ENCODE assay signal across 17 cellular contexts in genomic region chr10:47218803-47219202, GRCh38.
DNase-seq lines count a peak whose midpoint lies in the region; ATAC-seq, FAIRE-seq and TF ChIP-seq lines count a peak whose summit lies in the region.
"Had no signal": no experiment of that assay in that cellular context is flagged by ENCODE, and none has a peak within 500 bp of the region (broad histone marks: within the 10 kb centered on the region; RNA-seq: fewer than 3 reads in every experiment).

No MANE protein-coding gene starts in this region.

- H3K14ac ChIP-seq in H1 (ENCODE audit: insufficient read length): no peak overlapping the region

- no peaks in the 10 kb centered on the region for H3K9me2 ChIP-seq in Karpas-422 (replicated peaks; ENCODE audit: insufficient read depth, low read length)

- CTCF ChIA-PET in H1 (lab: Charles Lee; ENCODE audit: partially characterized antibody): interaction anchor here (0.7 to 1.0 kb wide), 2 partner anchors 11 to 220 kb away, joined by 3 read pairs; no protein-coding TSS in a partner anchor

- no peak overlapping the region for H2BK12ac ChIP-seq in H1 (ENCODE audit: low read depth, low read length)

- no peak overlapping the region for H3K18ac ChIP-seq in H1 (ENCODE audit: extremely low read depth, low read length)

- TF ChIP-seq EP300 in H1 (IDR thresholded peaks at IDR 0.05; ENCODE audit: borderline replicate concordance in 1 of 2, low read depth in 2 of 2, low read length in 2 of 2): no peak

- H4K20me1 ChIP-seq in H1 (replicated peaks in 1 of 2; ENCODE audit: control insufficient read depth in 1 of 2, insufficient read depth in 2 of 2, low read length in 2 of 2) (no peaks in the 10 kb centered on the region), Karpas-422 (ENCODE audit: insufficient read depth, low read depth, low read length) (no peaks in the 10 kb centered on the region)
- H4K20me1 ChIP-seq: BLaER1 treated with 17β-estradiol and CSF1 and Interleukin-3, amounts not matched to agents 10 nM and 100 nM had no signal

- H4K8ac ChIP-seq in H1 (ENCODE audit: extremely low read depth, insufficient read depth, low read length): no peak overlapping the region

- ATAC-seq in activated naive CD4-positive, alpha-beta T cell treated with anti-CD3 and anti-CD28 coated beads, Interleukin-2, amount 50 U/mL, for 72 hours: no peak
- ATAC-seq: CD8-positive, alpha-beta T cell; HCT116 had no signal

- H4K91ac ChIP-seq in H1 (replicated peaks; ENCODE audit: insufficient read length, low read length): peak overlapping the region; percentile 45

- peaks cover 2% of the 10 kb centered on the region for H3K36me3 Mint-ChIP-seq in activated naive CD4-positive, alpha-beta T cell treated with anti-CD3 and anti-CD28 coated beads, Interleukin-2, amount 50 U/mL, for 24 hours
- no peaks in the 10 kb centered on the region for H3K36me3 Mint-ChIP-seq in activated naive CD4-positive, alpha-beta T cell treated with anti-CD3 and anti-CD28 coated beads, Interleukin-2, amount 50 U/mL, for 72 hours
- H3K36me3 Mint-ChIP-seq in neural crest cell (ENCODE audit: low read depth): no peaks in the 10 kb centered on the region
- H3K36me3 Mint-ChIP-seq: CD8-positive, alpha-beta T cell had no signal

- no peaks in the 10 kb centered on the region for H3K79me2 ChIP-seq in H1 (ENCODE audit: control insufficient read depth in 1 of 2, insufficient read depth in 2 of 2, low read length in 2 of 2)
- H3K79me2 ChIP-seq in Karpas-422 (ENCODE audit: low read length): no peaks in the 10 kb centered on the region

- H3K79me1 ChIP-seq in H1 (ENCODE audit: low read depth, low read length): no peaks in the 10 kb centered on the region

- peaks cover 20% of the 10 kb centered on the region for H3K4me1 Mint-ChIP-seq in activated naive CD4-positive, alpha-beta T cell treated with anti-CD3 and anti-CD28 coated beads, Interleukin-2, amount 50 U/mL, for 24 hours
- H3K4me1 Mint-ChIP-seq in neural crest cell: peaks cover 4% of the 10 kb centered on the region

- no peak for TF ChIP-seq RAD21 in H1 (IDR thresholded peaks at IDR 0.05 in 1 of 2, conservative IDR thresholded peaks at IDR 0.05 in 1 of 2; ENCODE audit: low read depth in 2 of 2, low read length in 2 of 2)

- TF ChIP-seq CTCF in H1 (IDR thresholded peaks at IDR 0.05; ENCODE audit: control extremely low read depth in 1 of 3, insufficient read depth in 1 of 3, low read depth in 1 of 3, low read length in 3 of 3): no peak
- TF ChIP-seq CTCF in neural crest cell (conservative IDR thresholded peaks at IDR 0.05): no peak

- H3K9me3 Mint-ChIP-seq in activated naive CD4-positive, alpha-beta T cell treated with anti-CD3 and anti-CD28 coated beads, Interleukin-2, amount 50 U/mL, for 24 hours: no peaks in the 10 kb centered on the region
- H3K9me3 Mint-ChIP-seq in activated naive CD4-positive, alpha-beta T cell treated with anti-CD3 and anti-CD28 coated beads, Interleukin-2, amount 50 U/mL, for 72 hours: no peaks in the 10 kb centered on the region
- H3K9me3 Mint-ChIP-seq in neural crest cell: no peaks in the 10 kb centered on the region
- H3K9me3 Mint-ChIP-seq: CD8-positive, alpha-beta T cell; HFFc6 had no signal

- H2BK5ac ChIP-seq in H1 (ENCODE audit: low read depth, low read length): no peak overlapping the region

- H3K27me3 ChIP-seq in H1 (replicated peaks in 1 of 4; ENCODE audit: control insufficient read depth in 3 of 4, extremely low read depth in 1 of 4, insufficient read depth in 3 of 4, low read length in 3 of 4) (no peaks in the 10 kb centered on the region), Karpas-422 (ENCODE audit: low read length) (no peaks in the 10 kb centered on the region)
- H3K27me3 ChIP-seq: BLaER1 treated with 17β-estradiol and CSF1 and Interleukin-3, amounts not matched to agents 10 nM and 100 nM had no signal

- H3K27ac ChIP-seq in H1 (ENCODE audit: low read depth, low read length) (no peak overlapping the region), Karpas-422 (ENCODE audit: low read length) (no peak overlapping the region)
- H3K27ac ChIP-seq: BLaER1 treated with 17β-estradiol and CSF1 and Interleukin-3, amounts not matched to agents 10 nM and 100 nM; HL-60 had no signal

- FAIRE-seq in H1 (lab: Jason Lieb, UNC): no peak
- FAIRE-seq: H54 had no signal

- no peak overlapping the region for H2AK5ac ChIP-seq in H1 (ENCODE audit: low read depth, low read length)

- peak overlapping the region; percentile 73 for H3K27ac Mint-ChIP-seq in activated naive CD4-positive, alpha-beta T cell treated with anti-CD3 and anti-CD28 coated beads, Interleukin-2, amount 50 U/mL, for 24 hours
- H3K27ac Mint-ChIP-seq in activated naive CD4-positive, alpha-beta T cell treated with anti-CD3 and anti-CD28 coated beads, Interleukin-2, amount 50 U/mL, for 72 hours: no peak overlapping the region
- peak overlapping the region; percentile 76 for H3K27ac Mint-ChIP-seq in neural crest cell (ENCODE audit: unreplicated experiment)
- H3K27ac Mint-ChIP-seq: CD8-positive, alpha-beta T cell; HFFc6 had no signal

- H3K4me1 ChIP-seq in H1 (replicated peaks in 1 of 4; ENCODE audit: control insufficient read depth in 3 of 4, insufficient read depth in 4 of 4, low read length in 3 of 4): peaks cover 0 to 4% (median 0%) of the 10 kb centered on the region in 4 experiments; a peak in 2 of 7 replicates
- no peaks in the 10 kb centered on the region for H3K4me1 ChIP-seq in Karpas-422 (ENCODE audit: low read length)

- DNase-seq in activated naive CD4-positive, alpha-beta T cell treated with anti-CD3 and anti-CD28 coated beads, Interleukin-2, amount 50 U/mL, for 72 hours (ENCODE audit: low spot score in 2 of 2): no peak
- DNase-seq in H1 (ENCODE audit: low read depth in 1 of 2, low spot score in 2 of 2): no peak
- DNase-seq in neural crest cell (ENCODE audit: low read depth, low spot score): no peak
- no peak for DNase-seq in activated CD4-positive, alpha-beta T cell treated with anti-CD3 and anti-CD28 coated beads for 1 hour
- no peak for DNase-seq in Karpas-422
- no peak for DNase-seq in NCI-H2107 treated with DMSO at 0.1 percent for 48 hours (lab: John Stamatoyannopoulos, UW; ENCODE audit: unreplicated experiment)
- DNase-seq: 8988T; Calu3; CD8-positive, alpha-beta T cell; DMS79 treated with DMSO at 0.1 percent for 48 hours; GF-D8; HFFc6 had no signal

- H3K4me3 ChIP-seq in H1 (ENCODE audit: extremely low read depth in 1 of 4, insufficient read depth in 2 of 4, low read depth in 3 of 4, low read length in 4 of 4) (no peak overlapping the region), Karpas-422 (ENCODE audit: low read length) (no peak overlapping the region)
- H3K4me3 ChIP-seq: BLaER1 treated with 17β-estradiol and CSF1 and Interleukin-3, amounts not matched to agents 10 nM and 100 nM had no signal

- no peak overlapping the region for H3K4me3 Mint-ChIP-seq in activated naive CD4-positive, alpha-beta T cell treated with anti-CD3 and anti-CD28 coated beads, Interleukin-2, amount 50 U/mL, for 24 hours
- H3K4me3 Mint-ChIP-seq in neural crest cell: no peak overlapping the region
- H3K4me3 Mint-ChIP-seq: CD8-positive, alpha-beta T cell; HFFc6 had no signal

- H2AFZ ChIP-seq in H1 (ENCODE audit: low read length): peak overlapping the region; percentile 98
- no peak overlapping the region for H2AFZ ChIP-seq in Karpas-422 (ENCODE audit: low read length)

- H3K23ac ChIP-seq in H1 (ENCODE audit: insufficient read length): no peak overlapping the region

- H2BK120ac ChIP-seq in H1 (replicated peaks; ENCODE audit: low read depth, low read length): no peak overlapping the region

- no peaks in the 10 kb centered on the region for H3K27me3 Mint-ChIP-seq in activated naive CD4-positive, alpha-beta T cell treated with anti-CD3 and anti-CD28 coated beads, Interleukin-2, amount 50 U/mL, for 24 hours
- H3K27me3 Mint-ChIP-seq in neural crest cell (ENCODE audit: low read depth): no peaks in the 10 kb centered on the region

- no peak for TF ChIP-seq POLR2A in H1 (IDR thresholded peaks at IDR 0.05; ENCODE audit: control extremely low read depth in 1 of 2, low read depth in 2 of 2, low read length in 2 of 2)

- WGBS in H1 (ENCODE audit: extremely low coverage in 1 of 2, insufficient coverage in 1 of 2, insufficient read length in 1 of 2, insufficient replicate concordance in 2 of 2, low coverage in 1 of 2, low lambda C conversion rate in 2 of 2, missing lambda C conversion rate in 1 of 2), 2 experiments: 85% methylated on average over 5 of the region's 5 CpGs; no CpG with 5 or more reads in 1 of the 2 experiments

- no peak overlapping the region for H3K56ac ChIP-seq in H1 (replicated peaks; ENCODE audit: insufficient read length, low read depth, low read length)

- POLR2A ChIA-PET in H1 (lab: Charles Lee; ENCODE audit: partially characterized antibody): no interaction called here

- no peak overlapping the region for H3K9ac ChIP-seq in H1 (replicated peaks in 1 of 4; ENCODE audit: extremely low read depth in 1 of 4, low read depth in 3 of 4, low read length in 3 of 4)
- no peak overlapping the region for H3K9ac ChIP-seq in Karpas-422 (ENCODE audit: low read length)
- H3K9ac ChIP-seq: BLaER1 treated with 17β-estradiol and CSF1 and Interleukin-3, amounts not matched to agents 10 nM and 100 nM had no signal

- no peaks in the 10 kb centered on the region for H3K36me3 ChIP-seq in H1 (ENCODE audit: control insufficient read depth in 2 of 4, insufficient read depth in 4 of 4, low read length in 3 of 4)
- no peaks in the 10 kb centered on the region for H3K36me3 ChIP-seq in Karpas-422 (ENCODE audit: insufficient read depth, low read length)
- H3K36me3 ChIP-seq: BLaER1 treated with 17β-estradiol and CSF1 and Interleukin-3, amounts not matched to agents 10 nM and 100 nM had no signal

- no peaks in the 10 kb centered on the region for H3K9me3 ChIP-seq in H1 (ENCODE audit: insufficient read depth in 2 of 2, low read depth in 1 of 2, low read length in 1 of 2)
- H3K9me3 ChIP-seq in Karpas-422 (ENCODE audit: low read length): no peaks in the 10 kb centered on the region
- H3K9me3 ChIP-seq: BLaER1 treated with 17β-estradiol and CSF1 and Interleukin-3, amounts not matched to agents 10 nM and 100 nM had no signal

- H3K4ac ChIP-seq in H1 (replicated peaks; ENCODE audit: insufficient read length, low read depth, low read length): no peak overlapping the region

- H2BK15ac ChIP-seq in H1 (ENCODE audit: low read length): no peak overlapping the region

- H3K23me2 ChIP-seq in H1 (ENCODE audit: low read depth, low read length): no peaks in the 10 kb centered on the region

- no peak overlapping the region for H2BK20ac ChIP-seq in H1 (ENCODE audit: low read length)

- no peak overlapping the region for H4K5ac ChIP-seq in H1 (ENCODE audit: insufficient read length, low read depth, low read length)

- no peak overlapping the region for H3K4me2 ChIP-seq in H1 (ENCODE audit: insufficient read depth in 1 of 2, low read depth in 2 of 2, low read length in 2 of 2)
- H3K4me2 ChIP-seq in Karpas-422 (ENCODE audit: low read depth, low read length, poor library complexity, severe bottlenecking): no peak overlapping the region
- H3K4me2 ChIP-seq: BLaER1 treated with 17β-estradiol and CSF1 and Interleukin-3, amounts not matched to agents 10 nM and 100 nM had no signal

TF ChIP-seq in H1, 55 proteins besides CTCF, POLR2A, EP300 and RAD21 (continues in another document):
- TF ChIP-seq MAX (IDR thresholded peaks at IDR 0.05) (no peak), CREB1 (IDR thresholded peaks at IDR 0.05) (no peak)

Comparison
In these comparisons a context has a peak if more than half of its experiments do, and no peak if none do; other contexts are left out.
1. H3K27ac Mint-ChIP-seq: peak in activated naive CD4-positive, alpha-beta T cell treated with anti-CD3 and anti-CD28 coated beads, Interleukin-2, amount 50 U/mL, for 24 hours (single experiment) and neural crest cell (single experiment); none in activated naive CD4-positive, alpha-beta T cell treated with anti-CD3 and anti-CD28 coated beads, Interleukin-2, amount 50 U/mL, for 72 hours (0 of 2).